ENCODE assay signal across 14 cellular contexts in genomic region chr2:167049659-167050058, GRCh38.
"Had no signal": no experiment of that assay in that cellular context is flagged by ENCODE, and none has a peak within 500 bp of the region (broad histone marks: within the 10 kb centered on the region; RNA-seq: fewer than 3 reads in every experiment).

No MANE protein-coding gene starts in this region.

- H3K4me3 ChIP-seq: colonic mucosa, esophagus squamous epithelium, gastrocnemius medialis, heart right ventricle, mucosa of descending colon, testis, tibial nerve had no signal

- ATAC-seq: gastrocnemius medialis; heart right ventricle; left lobe of liver; mucosa of descending colon; naive thymus-derived CD8-positive, alpha-beta T cell; right cardiac atrium; stimulated activated memory B cell treated with anti-CD40 and anti-IgM and Interleukin-4, amounts not matched to agents 10 μg/mL and 1 μg/mL and 100 μg/mL, for 72 hours had no signal

- H3K9me3 ChIP-seq: colonic mucosa, esophagus squamous epithelium, gastrocnemius medialis, heart right ventricle, mucosa of descending colon, testis, tibial nerve had no signal

- H3K36me3 ChIP-seq: colonic mucosa, esophagus squamous epithelium, gastrocnemius medialis, heart right ventricle, tibial nerve had no signal

- H3K4me1 ChIP-seq: colonic mucosa, esophagus squamous epithelium, gastrocnemius medialis, heart right ventricle, testis, tibial nerve had no signal

- H3K27me3 ChIP-seq: colonic mucosa, esophagus squamous epithelium, gastrocnemius medialis, heart right ventricle, testis, tibial nerve had no signal

- H3K27ac ChIP-seq: colonic mucosa, esophagus squamous epithelium, gastrocnemius medialis, heart right ventricle, testis, tibial nerve had no signal

- DNase-seq: colonic mucosa; dermis blood vessel endothelial cell; esophagus squamous epithelium; gastrocnemius medialis; heart right ventricle; islet precursor cell; mucosa of descending colon; naive thymus-derived CD8-positive, alpha-beta T cell; right cardiac atrium; stimulated activated CD4-positive, alpha-beta T cell treated with anti-CD3 and anti-CD28 coated beads, Interleukin-4, amount 100 ng/mL, for 24 hours; testis had no signal
